ENCODE assay signal across 10 cellular contexts in the genomic region with DNA sequence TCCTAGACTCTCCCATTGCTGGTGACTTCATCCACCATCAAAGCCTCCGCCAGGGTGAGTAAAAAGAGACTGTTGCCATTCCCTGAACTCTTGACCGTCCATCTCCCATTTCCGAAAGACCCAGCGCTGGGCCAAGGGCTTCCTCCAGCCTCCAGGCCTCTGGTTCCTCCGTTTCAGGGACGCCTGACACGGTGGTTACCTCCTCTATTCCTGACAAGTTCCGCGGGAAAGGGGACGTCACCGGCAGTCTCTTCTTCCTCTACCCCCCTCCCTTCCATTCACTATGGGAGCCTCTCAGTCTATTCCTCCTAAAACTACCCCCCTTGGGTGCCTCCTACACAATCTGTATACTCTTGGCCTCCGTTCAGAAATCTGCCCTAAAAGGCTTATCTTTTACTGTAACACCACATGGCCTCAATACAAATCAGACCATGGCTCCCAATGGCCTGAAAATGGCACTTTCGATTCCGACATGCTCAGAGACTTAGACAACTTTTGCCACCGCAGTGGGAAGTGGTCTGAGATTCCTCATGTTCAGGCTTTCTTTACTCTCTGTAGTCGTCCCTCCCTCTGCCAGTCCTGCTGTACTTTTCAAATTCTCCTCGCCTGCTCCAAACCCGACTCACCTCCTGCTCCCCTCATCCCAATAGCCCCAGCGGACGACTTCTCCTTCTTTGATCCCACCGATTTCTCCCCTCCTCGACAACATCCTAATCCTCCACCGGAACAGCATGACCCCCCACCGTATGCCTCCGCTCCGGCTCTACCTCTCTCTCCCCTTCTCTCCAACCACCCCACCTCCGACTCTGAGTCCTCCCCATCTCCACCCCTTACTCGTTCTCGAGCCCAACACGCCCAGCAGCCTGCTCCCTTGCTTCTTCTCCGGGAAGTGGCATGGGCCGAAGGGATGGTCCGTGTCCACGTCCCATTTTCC.
DNase-seq lines count a peak whose midpoint lies in the region; ATAC-seq and TF ChIP-seq lines count a peak whose summit lies in the region.
"Had no signal": no experiment of that assay in that cellular context is flagged by ENCODE, and none has a peak within 500 bp of the region (broad histone marks: within the 10 kb centered on the region; RNA-seq: fewer than 3 reads in every experiment).

No MANE protein-coding gene starts in this region.

- H3K36me3 ChIP-seq in fibroblast of lung (ENCODE audit: control insufficient read depth, insufficient read depth, low read length) (no peaks in the 10 kb centered on the region), rectal smooth muscle tissue (ENCODE audit: control insufficient read depth, insufficient read depth, low read length) (peaks cover 4% of the 10 kb centered on the region)

- peak overlapping the region; percentile 40 for H3K4me2 ChIP-seq in fibroblast of lung (ENCODE audit: extremely low read depth, insufficient read depth, low read length)

- TF ChIP-seq CTCF in RWPE1 (conservative IDR thresholded peaks at IDR 0.05; ENCODE audit: low read depth) (no peak), fibroblast of lung (conservative IDR thresholded peaks at IDR 0.05 in 1 of 2, IDR thresholded peaks at IDR 0.05 in 1 of 2; ENCODE audit: low read depth in 1 of 2, low read length in 2 of 2) (no peak)

- H3K9ac ChIP-seq in fibroblast of lung (ENCODE audit: insufficient read depth, low read length) (no peak overlapping the region), rectal smooth muscle tissue (ENCODE audit: low read length) (no peak overlapping the region)

- H3K4me3 ChIP-seq in fibroblast of lung (replicated peaks in 1 of 4; ENCODE audit: control extremely low read depth in 1 of 4, insufficient read depth in 1 of 4, low read depth in 3 of 4, low read length in 4 of 4) = no peak overlapping the region
- peak overlapping the region; percentile 25 for H3K4me3 ChIP-seq in rectal smooth muscle tissue (ENCODE audit: low read length)
- H3K4me3 ChIP-seq: GM12878 had no signal

- CTCF ChIA-PET in RWPE1 (lab: Yijun Ruan, JAX) = interaction anchor here (1.7 kb wide), 1 partner anchor 80 kb away, joined by 11 read pairs; no protein-coding TSS in a partner anchor

- POLR2A ChIA-PET in RWPE1 (lab: Yijun Ruan, JAX; ENCODE audit: low non-redundant PET) = no interaction called here

- DNase-seq in RWPE1 (ENCODE audit: low spot score) (no peak), fibroblast of lung (ENCODE audit: low read depth in 2 of 2) (peak in 1 of 2 donors; percentile 11), MV-4-11 (lab: John Stamatoyannopoulos, UW) (no peak), NCI-H446 (lab: John Stamatoyannopoulos, UW) (no peak)

- H3K27me3 ChIP-seq in fibroblast of lung (ENCODE audit: control insufficient read depth, insufficient read depth, low read length) (peaks cover 2% of the 10 kb centered on the region), rectal smooth muscle tissue (ENCODE audit: control insufficient read depth, insufficient read depth, low read length) (no peaks in the 10 kb centered on the region)

- H2AFZ ChIP-seq in fibroblast of lung (ENCODE audit: low read length) = peak overlapping the region; percentile 5

- ATAC-seq in GM18502 (IDR thresholded peaks at IDR 0.05; ENCODE audit: poor library complexity, unreplicated experiment) (peak; percentile 22), HG02798 (IDR thresholded peaks at IDR 0.05; ENCODE audit: poor library complexity, unreplicated experiment) (no peak), HG02763 (IDR thresholded peaks at IDR 0.05; ENCODE audit: unreplicated experiment) (no peak)

- H4K20me1 ChIP-seq in fibroblast of lung (ENCODE audit: control insufficient read depth, extremely low read depth, insufficient read depth, low read length) = no peaks in the 10 kb centered on the region

- H3K79me2 ChIP-seq in fibroblast of lung (ENCODE audit: control insufficient read depth, insufficient read depth, low read length) = no peaks in the 10 kb centered on the region

- H3K27ac ChIP-seq in RWPE1 = peak overlapping the region; percentile 10; the same call in 1 of the 2 replicates
- H3K27ac ChIP-seq in fibroblast of lung (ENCODE audit: insufficient read depth, low read length) = no peak overlapping the region
- no peak overlapping the region for H3K27ac ChIP-seq in rectal smooth muscle tissue (ENCODE audit: low read depth, low read length)

- H3K4me1 ChIP-seq in fibroblast of lung (ENCODE audit: control insufficient read depth, extremely low read depth, insufficient read depth, low read length) (no peaks in the 10 kb centered on the region), rectal smooth muscle tissue (ENCODE audit: control insufficient read depth, insufficient read depth, low read length) (no peaks in the 10 kb centered on the region)
- H3K4me1 ChIP-seq: Caco-2 had no signal

- no peaks in the 10 kb centered on the region for H3K9me3 ChIP-seq in fibroblast of lung (ENCODE audit: control insufficient read depth, insufficient read depth, low read depth, low read length)
- H3K9me3 ChIP-seq: Caco-2 had no signal
